In genomic region chr5:121008041-121008440, GRCh38 we compare ENCODE assay signal across 7 cellular contexts.
"Had no signal": no experiment of that assay in that cellular context is flagged by ENCODE, and none has a peak within 500 bp of the region (broad histone marks: within the 10 kb centered on the region; RNA-seq: fewer than 3 reads in every experiment).

No MANE protein-coding gene starts in this region.

- H3K9ac ChIP-seq: GM23248 had no signal

- H3K4me2 ChIP-seq: GM23338 had no signal

- H3K27ac ChIP-seq: GM23248 had no signal

- H3K4me3 ChIP-seq: GM23248, GM23338 had no signal

- H2AFZ ChIP-seq: GM23248, GM23338 had no signal

- DNase-seq: GM23248, GOT3, H7, H9, HCEC 1CT, HFFc6 had no signal
